12 cellular contexts compared by ENCODE assay signal in the genomic region with DNA sequence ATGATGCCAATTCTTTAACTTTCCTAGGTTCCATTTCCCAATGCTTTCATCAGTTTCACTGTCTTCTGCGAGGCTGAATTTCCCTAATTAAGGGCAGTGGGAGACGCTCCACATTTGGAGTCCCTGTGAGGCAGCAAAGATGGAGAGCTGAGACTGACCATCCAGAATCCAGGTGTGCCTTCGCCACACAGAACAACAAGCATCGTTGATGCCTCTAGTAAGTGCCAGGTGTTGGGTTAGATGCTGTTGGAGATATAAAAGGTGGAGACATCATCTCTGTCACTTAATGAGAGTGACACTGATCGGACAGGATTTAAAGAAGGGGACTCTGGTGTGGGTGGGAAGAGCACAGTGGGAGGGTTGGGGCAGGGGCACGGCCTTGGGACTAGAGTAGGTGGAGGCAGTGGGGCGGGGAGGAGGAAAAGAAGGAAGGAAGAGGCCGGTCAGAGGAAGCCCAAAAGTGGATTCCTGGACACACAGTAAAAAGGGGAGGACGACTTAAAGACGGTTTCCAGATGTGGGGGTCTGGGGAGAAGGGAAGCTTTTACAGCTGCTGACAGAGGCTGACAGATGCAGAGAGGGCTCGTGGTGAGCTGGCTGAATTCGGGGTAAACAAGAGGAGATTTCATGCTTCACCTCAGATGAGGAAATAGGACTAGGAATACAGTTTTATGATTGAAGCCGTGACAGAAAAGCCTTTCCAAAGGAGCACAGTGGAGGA.
DNase-seq lines count a peak whose midpoint lies in the region; ATAC-seq and TF ChIP-seq lines count a peak whose summit lies in the region.
"Had no signal": no experiment of that assay in that cellular context is flagged by ENCODE, and none has a peak within 500 bp of the region (broad histone marks: within the 10 kb centered on the region; RNA-seq: fewer than 3 reads in every experiment).

No MANE protein-coding gene starts in this region.

- peak overlapping the region; percentile 36 for H3K27ac ChIP-seq in CD8-positive, alpha-beta T cell (ENCODE audit: low read depth, low read length)
- no peak overlapping the region for H3K27ac ChIP-seq in lower lobe of right lung

- H3K4me1 Mint-ChIP-seq in CD8-positive, alpha-beta T cell (ENCODE audit: low read depth): peaks cover 90% of the 10 kb centered on the region
- H3K4me1 Mint-ChIP-seq in T-cell: peaks cover 92 to 93% (median 92%) of the 10 kb centered on the region in 3 donors

- DNase-seq in CD8-positive, alpha-beta T cell: no peak
- no peak for DNase-seq in T-cell
- DNase-seq in lower lobe of right lung: no peak
- DNase-seq in inferior parietal cortex (ENCODE audit: extremely low spot score): no peak
- no peak for DNase-seq in NCI-H446 treated with DMSO at 0.1 percent for 48 hours (lab: John Stamatoyannopoulos, UW)
- DNase-seq in stimulated activated CD8-positive, alpha-beta memory T cell treated with anti-CD3 and anti-CD28 coated beads, Interleukin-4, amount 100 ng/mL, for 48 hours: no peak
- no peak for DNase-seq in mesenteric fat pad (ENCODE audit: low spot score)
- DNase-seq: DMS 273 treated with DMSO at 0.1 percent for 48 hours, HFFc6, SIG-M5 had no signal

- H3K27me3 Mint-ChIP-seq in CD8-positive, alpha-beta T cell (ENCODE audit: low read depth): no peaks in the 10 kb centered on the region
- H3K27me3 Mint-ChIP-seq in T-cell: no peaks in the 10 kb centered on the region

- intact Hi-C loops in CD8-positive, alpha-beta T cell (cut with DNase I, micrococcal nuclease): loop anchor here in 1 of 2 experiments (2.0 to 10.0 kb wide), 2 partner anchors 18 to 48 kb away; no protein-coding TSS in a partner anchor
- intact Hi-C loops in lower lobe of right lung (cut with DNase I): no loop called here

- H3K4me3 Mint-ChIP-seq in CD8-positive, alpha-beta T cell: peak overlapping the region; percentile 79
- H3K4me3 Mint-ChIP-seq in T-cell: peak overlapping the region; percentile 67 to 85 (median 75)
- H3K4me3 Mint-ChIP-seq: HFFc6 had no signal

- POLR2A ChIA-PET in CD8-positive, alpha-beta T cell (lab: Charles Lee): interaction anchor here (0.6 to 1.4 kb wide), 2 partner anchors 53 to 66 kb away, joined by 3 read pairs; no protein-coding TSS in a partner anchor
- POLR2A ChIA-PET in T-cell (lab: Charles Lee): interaction anchor here in 1 of 2 donors (0.7 kb wide), 1 partner anchor 11 kb away, joined by 4 read pairs; no protein-coding TSS in a partner anchor

- H3K36me3 ChIP-seq in CD8-positive, alpha-beta T cell (ENCODE audit: insufficient read depth, low read length): no peaks in the 10 kb centered on the region
- no peaks in the 10 kb centered on the region for H3K36me3 ChIP-seq in lower lobe of right lung

- H3K27ac Mint-ChIP-seq in CD8-positive, alpha-beta T cell: peak overlapping the region; percentile 92
- peak overlapping the region; percentile 92 to 94 for H3K27ac Mint-ChIP-seq in T-cell
- H3K27ac Mint-ChIP-seq: HFFc6, progenitor cell of endocrine pancreas had no signal

- no peak for ATAC-seq in CD8-positive, alpha-beta T cell
- ATAC-seq in GM18907 (IDR thresholded peaks at IDR 0.05; ENCODE audit: unreplicated experiment): peak; percentile 6
- ATAC-seq in T-cell (replicated peaks in 1 of 4): peak in 3 of 4 experiments; percentile 7 to 18 (median 13)
- peak; percentile 7 to 19 for ATAC-seq in lower lobe of right lung

- H3K4me3 ChIP-seq in CD8-positive, alpha-beta T cell (ENCODE audit: low read depth, low read length): peak overlapping the region; percentile 50
- H3K4me3 ChIP-seq in lower lobe of right lung: no peak overlapping the region

- no peaks in the 10 kb centered on the region for H3K27me3 ChIP-seq in CD8-positive, alpha-beta T cell (ENCODE audit: insufficient read depth, low read length)
- H3K27me3 ChIP-seq in lower lobe of right lung (ENCODE audit: low read depth): no peaks in the 10 kb centered on the region

- H3K9me3 Mint-ChIP-seq in CD8-positive, alpha-beta T cell: no peaks in the 10 kb centered on the region
- H3K9me3 Mint-ChIP-seq in T-cell: no peaks in the 10 kb centered on the region
- H3K9me3 Mint-ChIP-seq: HFFc6 had no signal

- no peaks in the 10 kb centered on the region for H3K9me3 ChIP-seq in CD8-positive, alpha-beta T cell (ENCODE audit: low read length)
- no peaks in the 10 kb centered on the region for H3K9me3 ChIP-seq in lower lobe of right lung

- peaks cover 92% of the 10 kb centered on the region for H3K4me1 ChIP-seq in CD8-positive, alpha-beta T cell (ENCODE audit: insufficient read depth, low read length)
- peaks cover 12% of the 10 kb centered on the region for H3K4me1 ChIP-seq in lower lobe of right lung

- CTCF ChIA-PET in CD8-positive, alpha-beta T cell (lab: Charles Lee): interaction anchor here (0.9 to 2.1 kb wide), 3 partner anchors 101 to 118 kb away, joined by 3 to 4 read pairs (median 3); partner anchors contain the start of gene BCL2
- CTCF ChIA-PET in T-cell (lab: Charles Lee): interaction anchor here in 1 of 2 donors (1.0 kb wide), 1 partner anchor 10 kb away, joined by 3 read pairs; no protein-coding TSS in a partner anchor

- no peak for TF ChIP-seq CTCF in CD8-positive, alpha-beta T cell (IDR thresholded peaks at IDR 0.05)
- no peak for TF ChIP-seq CTCF in lower lobe of right lung (IDR thresholded peaks at IDR 0.05)

- peaks cover 22% of the 10 kb centered on the region for H3K36me3 Mint-ChIP-seq in CD8-positive, alpha-beta T cell
- H3K36me3 Mint-ChIP-seq in T-cell: peaks cover 27% of the 10 kb centered on the region
